Comparison of ENCODE assay signal across 11 cellular contexts in the genomic region with DNA sequence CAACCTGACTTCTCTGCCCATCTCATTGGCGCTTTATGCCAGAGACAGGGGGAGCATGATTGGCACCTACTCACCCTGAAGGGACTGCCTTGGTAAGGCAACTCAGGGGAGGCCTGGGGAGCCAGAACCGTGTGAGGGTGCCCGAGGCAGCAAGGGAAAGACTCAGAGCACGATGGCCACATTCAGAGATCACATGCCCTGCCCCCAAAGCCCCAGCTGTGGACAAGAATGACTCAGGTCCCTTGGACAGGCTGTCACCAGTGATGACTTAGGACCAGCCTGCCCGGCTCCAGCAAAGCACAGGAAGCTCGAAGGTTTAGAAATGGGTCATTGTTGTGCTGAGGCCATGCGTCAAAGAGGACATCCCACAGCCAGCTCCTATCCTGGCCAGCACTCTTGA. TPM values are rescaled to one million over a fixed set of nuclear protein-coding genes. Genes with fewer than 3 reads are reported as not detected.
A peak's percentile ranks its signal among the peaks of the same experiment; 100 is the strongest.
DNase-seq lines count a peak whose midpoint lies in the region; ATAC-seq and TF ChIP-seq lines count a peak whose summit lies in the region.
"Had no signal": no experiment of that assay in that cellular context is flagged by ENCODE, and none has a peak within 500 bp of the region (broad histone marks: within the 10 kb centered on the region; RNA-seq: fewer than 3 reads in every experiment).

No MANE protein-coding gene starts in this region.

- H3K4me1 Mint-ChIP-seq in activated CD8-positive, alpha-beta T cell treated with anti-CD3 and anti-CD28 coated beads for 36 hours (ENCODE audit: low read depth), result peaks cover 4% of the 10 kb centered on the region

- ATAC-seq in HG02885 (IDR thresholded peaks at IDR 0.05; ENCODE audit: poor library complexity, unreplicated experiment) (peak; percentile 46), HG02840 (IDR thresholded peaks at IDR 0.05; ENCODE audit: low FRiP score, unreplicated experiment) (no peak)
- no peak for ATAC-seq in activated CD8-positive, alpha-beta T cell treated with anti-CD3 and anti-CD28 coated beads for 36 hours

- no peak overlapping the region for H3K27ac Mint-ChIP-seq in activated CD8-positive, alpha-beta T cell treated with anti-CD3 and anti-CD28 coated beads for 36 hours

- intact Hi-C loops in spleen (cut with DNase I; ENCODE audit: low total_unique reads), result no loop called here
- intact Hi-C loops in vagina (cut with DNase I), result no loop called here
- intact Hi-C loops in activated CD8-positive, alpha-beta T cell treated with anti-CD3 and anti-CD28 coated beads for 36 hours (cut with micrococcal nuclease), result no loop called here

- in situ Hi-C loops in GM13977 (cut with MboI; ENCODE audit: low pct_unique_long_range_greater_than_20kb, low sequenced_read_pairs, unreplicated experiment), result no loop called here

- no peak overlapping the region for H3K4me3 ChIP-seq in WERI-Rb-1 (ENCODE audit: low read depth, low read length)
- no peak overlapping the region for H3K4me3 ChIP-seq in spleen
- no peak overlapping the region for H3K4me3 ChIP-seq in vagina

- TF ChIP-seq POLR2A in spleen (IDR thresholded peaks at IDR 0.05), result no peak
- no peak for TF ChIP-seq POLR2A in vagina (IDR thresholded peaks at IDR 0.05)

- CTCF ChIA-PET in activated CD8-positive, alpha-beta T cell treated with anti-CD3 and anti-CD28 coated beads for 36 hours (lab: Charles Lee), result interaction anchor here (1.1 to 2.4 kb wide), 8 partner anchors 35 to 503 kb away, joined by 3 to 13 read pairs (median 5); no protein-coding TSS in a partner anchor

- no peaks in the 10 kb centered on the region for H3K27me3 Mint-ChIP-seq in activated CD8-positive, alpha-beta T cell treated with anti-CD3 and anti-CD28 coated beads for 36 hours

- H3K27ac ChIP-seq in WERI-Rb-1, result no peak overlapping the region
- H3K27ac ChIP-seq in spleen, result peak overlapping the region in 6 of 8 donors; percentile 27 to 83 (median 74)
- no peak overlapping the region for H3K27ac ChIP-seq in vagina
- H3K27ac ChIP-seq: RWPE1 had no signal

- TF ChIP-seq CTCF in WERI-Rb-1 (IDR thresholded peaks at IDR 0.05; ENCODE audit: low read depth, low read length) (no peak), spleen (IDR thresholded peaks at IDR 0.05 in 8 of 11, conservative IDR thresholded peaks at IDR 0.05 in 3 of 11) (no peak), vagina (IDR thresholded peaks at IDR 0.05) (no peak), GM13977 (IDR thresholded peaks at IDR 0.05; ENCODE audit: extremely low read depth, insufficient read depth, missing control alignments) (no peak)
- TF ChIP-seq CTCF in activated CD8-positive, alpha-beta T cell treated with anti-CD3 and anti-CD28 coated beads for 36 hours (IDR thresholded peaks at IDR 0.05), result no peak

- POLR2A ChIA-PET in activated CD8-positive, alpha-beta T cell treated with anti-CD3 and anti-CD28 coated beads for 36 hours (lab: Charles Lee), result no interaction called here

- no peaks in the 10 kb centered on the region for H3K9me3 Mint-ChIP-seq in activated CD8-positive, alpha-beta T cell treated with anti-CD3 and anti-CD28 coated beads for 36 hours

- H3K9me3 ChIP-seq in WERI-Rb-1 (ENCODE audit: severe bottlenecking) (no peaks in the 10 kb centered on the region), spleen (no peaks in the 10 kb centered on the region), vagina (no peaks in the 10 kb centered on the region)

- H3K4me1 ChIP-seq in spleen (peaks cover 4 to 65% (median 37%) of the 10 kb centered on the region in 6 donors), vagina (peaks cover 32% of the 10 kb centered on the region)

- H3K36me3 Mint-ChIP-seq in activated CD8-positive, alpha-beta T cell treated with anti-CD3 and anti-CD28 coated beads for 36 hours (ENCODE audit: low read depth), result peaks cover 6% of the 10 kb centered on the region

- H3K36me3 ChIP-seq in WERI-Rb-1, result no peaks in the 10 kb centered on the region
- H3K36me3 ChIP-seq in spleen, result peaks cover 0 to 38% (median 0%) of the 10 kb centered on the region in 6 donors
- H3K36me3 ChIP-seq in vagina, result peaks cover 0 to 8% of the 10 kb centered on the region in 2 donors

- H3K27me3 ChIP-seq in WERI-Rb-1 (ENCODE audit: insufficient read depth, low read depth, severe bottlenecking) (no peaks in the 10 kb centered on the region), spleen (replicated peaks in 1 of 7) (no peaks in the 10 kb centered on the region), vagina (no peaks in the 10 kb centered on the region)

- WGBS in spleen, 5 donors, result 35 to 65% (median 40%) methylated on average over 7 of the region's 7 CpGs

- peak; percentile 27 for DNase-seq in WERI-Rb-1
- peak in 41 of 51 donors; percentile 14 to 92 (median 78) for DNase-seq in hypothalamus (lab: John Stamatoyannopoulos, UW)
- DNase-seq in spleen, result no peak
- no peak for DNase-seq in vagina (ENCODE audit: extremely low spot score in 2 of 2)
- no peak for DNase-seq in GM13977 (ENCODE audit: low spot score)
- no peak for DNase-seq in activated CD8-positive, alpha-beta T cell treated with anti-CD3 and anti-CD28 coated beads for 36 hours
- DNase-seq: activated CD4-positive, alpha-beta T cell treated with anti-CD3 and anti-CD28 coated beads, Interleukin-2, amount 50 U/mL, for 4 hours; foreskin melanocyte had no signal

- no peak overlapping the region for H3K4me3 Mint-ChIP-seq in activated CD8-positive, alpha-beta T cell treated with anti-CD3 and anti-CD28 coated beads for 36 hours

RNA-seq across cellular contexts. Expression of a gene that starts 49.1 kb away (rescaled TPM):
- total RNA-seq in spleen (10 to 100 TPM; 41.5 to 58.5 (median 49.8) TPM), vagina (16.2 TPM)
- 10 to 100 TPM in 1 of 3 donors, 1 to 10 TPM in 2; 5.3 to 15.9 (median 6.5) TPM for polyA plus RNA-seq in spleen
- 10 to 100 TPM; 34.5 to 36.5 TPM for total RNA-seq in activated CD8-positive, alpha-beta T cell treated with anti-CD3 and anti-CD28 coated beads for 36 hours

Comparison
In these comparisons a context has a peak if more than half of its experiments do, and no peak if none do; other contexts are left out.
1. DNase-seq: peak in WERI-Rb-1 (single experiment) and hypothalamus (41 of 51); none in spleen (single experiment), vagina (0 of 2), GM13977 (single experiment) and activated CD8-positive, alpha-beta T cell treated with anti-CD3 and anti-CD28 coated beads for 36 hours (single experiment).
2. H3K27ac ChIP-seq: peak in spleen (6 of 8); none in WERI-Rb-1 (single experiment) and vagina (single experiment).